ENCODE assay signal across 9 cellular contexts in genomic region chr1:222653178-222653827, GRCh38. TPM values are rescaled to one million over a fixed set of nuclear protein-coding genes. Genes with fewer than 3 reads are reported as not detected.
DNase-seq lines count a peak whose midpoint lies in the region; ATAC-seq and FAIRE-seq lines count a peak whose summit lies in the region.
"Had no signal": no experiment of that assay in that cellular context is flagged by ENCODE, and none has a peak within 500 bp of the region (broad histone marks: within the 10 kb centered on the region; RNA-seq: fewer than 3 reads in every experiment).

No MANE protein-coding gene starts in this region.

- intact Hi-C loops in left colon (cut with DNase I, micrococcal nuclease): no loop called here

- FAIRE-seq in HTR-8/SVneo (lab: Jason Lieb, UNC): no peak

- peak; percentile 66 for ATAC-seq in GM18870 (IDR thresholded peaks at IDR 0.05; ENCODE audit: unreplicated experiment)
- peak; percentile 68 for ATAC-seq in GM21619 (IDR thresholded peaks at IDR 0.05; ENCODE audit: unreplicated experiment)
- peak; percentile 62 for ATAC-seq in HG03520 (IDR thresholded peaks at IDR 0.05; ENCODE audit: unreplicated experiment)
- ATAC-seq in left colon: peak; percentile 89

- DNase-seq in left colon: no peak
- DNase-seq in NCI-H2171 (lab: John Stamatoyannopoulos, UW): no peak
- DNase-seq in globus pallidus (ENCODE audit: low spot score): no peak
- no peak for DNase-seq in HTR-8/SVneo (ENCODE audit: insufficient read length, low spot score)
- DNase-seq in SKM-1 (lab: John Stamatoyannopoulos, UW; ENCODE audit: unreplicated experiment): no peak
- DNase-seq: upper lobe of left lung had no signal

RNA-seq across cellular contexts. Expression of gene MIA3, which starts 35.4 kb away (rescaled TPM):
- total RNA-seq in left colon: 10 to 100 TPM; 67.4 to 68.3 TPM

RNA-seq across cellular contexts. Expression of gene AIDA, which starts 59.0 kb away (rescaled TPM):
- 10 to 100 TPM; 30.6 to 41.2 TPM for total RNA-seq in left colon

RNA-seq across cellular contexts. Expression of gene BROX, which starts 59.1 kb away (rescaled TPM):
- total RNA-seq in left colon: 10 to 100 TPM; 65.9 to 71.4 TPM
